Comparison of ENCODE assay signal across 25 cellular contexts in genomic region chr4:10569491-10569890, GRCh38.
"Had no signal": no experiment of that assay in that cellular context is flagged by ENCODE, and none has a peak within 500 bp of the region (broad histone marks: within the 10 kb centered on the region; RNA-seq: fewer than 3 reads in every experiment).

No MANE protein-coding gene starts in this region.

- H3K4me1 ChIP-seq: stomach, suprapubic skin, testis, thyroid gland, tibial artery, tibial nerve, transverse colon, upper lobe of right lung, uterus, vagina had no signal

- H3K4me3 ChIP-seq: stomach, suprapubic skin, testis, thoracic aorta, thyroid gland, tibial artery, tibial nerve, transverse colon, upper lobe of right lung, uterus, vagina had no signal

- H3K27ac ChIP-seq: stomach, suprapubic skin, testis, thoracic aorta, thyroid gland, tibial artery, tibial nerve, transverse colon, upper lobe of right lung, uterus, vagina had no signal

- DNase-seq: stimulated activated CD4-positive, alpha-beta T cell treated with anti-CD3 and anti-CD28 coated beads, Interleukin-2, amount 100 ng/mL, for 24 hours; stimulated activated CD4-positive, alpha-beta T cell treated with anti-CD3 and anti-CD28 coated beads, Interleukin-2, amount 100 ng/mL, for 48 hours; stimulated activated CD4-positive, alpha-beta T cell treated with anti-CD3 and anti-CD28 coated beads, Interleukin-4, amount 100 ng/mL, for 1 hour; stimulated activated CD4-positive, alpha-beta T cell treated with anti-CD3 and anti-CD28 coated beads, Interleukin-4, amount 100 ng/mL, for 24 hours; stimulated activated CD4-positive, alpha-beta T cell treated with anti-CD3 and anti-CD28 coated beads, Interleukin-4, amount 100 ng/mL, for 4 hours; stimulated activated CD8-positive, alpha-beta memory T cell treated with anti-CD3 and anti-CD28 coated beads, Interleukin-4, amount 100 ng/mL, for 48 hours; stimulated activated naive B cell treated with anti-CD40 and anti-IgM and Interleukin-4, amounts not matched to agents 10 μg/mL and 1 μg/mL and 100 μg/mL, for 72 hours; stimulated activated naive CD4-positive, alpha-beta T cell; stimulated activated naive CD4-positive, alpha-beta T cell treated with Interleukin-2 at 50 U/mL for 16 hours; stimulated activated naive CD8-positive, alpha-beta T cell treated with anti-CD3 and anti-CD28 coated beads, Interleukin-15, amount 100 ng/mL, for 72 hours; stimulated activated naive CD8-positive, alpha-beta T cell treated with anti-CD3 and anti-CD28 coated beads, Interleukin-15, Interleukin-2, amounts not matched to agents 100 U/mL and 50 U/mL, for 24 hours; stomach; substantia nigra; testis; thyroid gland; tibial artery; transverse colon; upper lobe of right lung; uterus had no signal

- H3K27me3 ChIP-seq: stomach, testis, thyroid gland, tibial artery, tibial nerve, transverse colon, upper lobe of right lung, uterus, vagina had no signal

- H3K9me3 ChIP-seq: stomach, suprapubic skin, testis, thoracic aorta, thyroid gland, tibial artery, tibial nerve, transverse colon, upper lobe of right lung, uterus, vagina had no signal

- ATAC-seq: stimulated activated effector memory CD8-positive, alpha-beta T cell treated with anti-CD3 and anti-CD28 coated beads, Interleukin-12 subunit alpha, Interleukin-12 subunit beta, amount 100 ng/mL, for 72 hours; stimulated activated memory B cell treated with anti-CD40 and anti-IgM and Interleukin-4, amounts not matched to agents 10 μg/mL and 1 μg/mL and 100 μg/mL, for 72 hours; stimulated activated naive B cell treated with anti-CD40 and anti-IgM and Interleukin-4, amounts not matched to agents 10 μg/mL and 1 μg/mL and 100 μg/mL, for 72 hours; stimulated activated naive CD8-positive, alpha-beta T cell treated with anti-CD3 and anti-CD28 coated beads, Interleukin-15, amount 100 ng/mL, for 72 hours; stimulated activated naive CD8-positive, alpha-beta T cell treated with anti-CD3 and anti-CD28 coated beads, Interleukin-15, Interleukin-2, amounts not matched to agents 100 U/mL and 50 U/mL, for 24 hours; upper lobe of right lung had no signal

- H3K36me3 ChIP-seq: stomach, suprapubic skin, thoracic aorta, thyroid gland, tibial artery, tibial nerve, transverse colon, upper lobe of right lung, uterus, vagina had no signal
